ENCODE assay signal across 1 cellular context in the genomic region with DNA sequence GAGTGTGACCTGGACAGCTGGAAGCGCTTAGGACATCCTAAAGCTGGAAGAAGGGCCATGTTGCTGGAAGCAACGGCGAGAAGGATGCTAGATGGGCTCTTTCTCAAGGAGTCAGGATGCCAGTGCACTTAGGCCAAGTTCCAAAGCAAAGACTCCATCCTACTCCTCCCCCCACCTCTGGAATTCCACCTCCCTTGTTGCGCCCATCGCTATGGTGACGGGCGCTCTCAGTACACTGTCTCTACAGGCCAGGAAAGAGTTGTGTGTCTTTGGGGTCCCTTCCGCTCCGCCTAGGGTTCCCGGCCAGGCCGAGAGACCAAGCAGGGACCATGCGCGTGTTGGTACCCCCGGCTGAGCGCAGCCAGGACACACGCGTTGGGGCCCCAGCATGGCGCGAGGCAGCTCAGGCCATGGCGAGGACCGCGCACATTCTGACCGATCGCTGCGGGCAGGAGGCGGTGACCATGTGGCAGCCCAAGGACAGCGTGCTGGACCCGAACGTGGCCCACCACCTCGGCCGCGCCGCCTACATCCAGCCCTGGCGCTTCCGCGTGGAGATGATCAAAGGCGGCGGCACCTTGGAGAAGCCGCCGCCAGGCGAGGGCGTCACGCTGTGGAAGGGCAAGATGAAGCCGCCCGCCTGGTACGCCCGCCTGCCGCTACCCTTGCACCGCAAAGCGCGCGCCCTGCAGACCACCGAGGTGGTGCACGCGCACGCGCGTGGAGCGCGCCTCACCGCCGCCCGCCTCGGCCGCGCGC.
TF ChIP-seq lines count a peak whose summit lies in the region.

No MANE protein-coding gene starts in this region.

TF ChIP-seq in neural cell, 6 proteins besides CTCF, POLR2A, EP300 and RAD21 (continued from another document):
- TF ChIP-seq, protein P1, sequence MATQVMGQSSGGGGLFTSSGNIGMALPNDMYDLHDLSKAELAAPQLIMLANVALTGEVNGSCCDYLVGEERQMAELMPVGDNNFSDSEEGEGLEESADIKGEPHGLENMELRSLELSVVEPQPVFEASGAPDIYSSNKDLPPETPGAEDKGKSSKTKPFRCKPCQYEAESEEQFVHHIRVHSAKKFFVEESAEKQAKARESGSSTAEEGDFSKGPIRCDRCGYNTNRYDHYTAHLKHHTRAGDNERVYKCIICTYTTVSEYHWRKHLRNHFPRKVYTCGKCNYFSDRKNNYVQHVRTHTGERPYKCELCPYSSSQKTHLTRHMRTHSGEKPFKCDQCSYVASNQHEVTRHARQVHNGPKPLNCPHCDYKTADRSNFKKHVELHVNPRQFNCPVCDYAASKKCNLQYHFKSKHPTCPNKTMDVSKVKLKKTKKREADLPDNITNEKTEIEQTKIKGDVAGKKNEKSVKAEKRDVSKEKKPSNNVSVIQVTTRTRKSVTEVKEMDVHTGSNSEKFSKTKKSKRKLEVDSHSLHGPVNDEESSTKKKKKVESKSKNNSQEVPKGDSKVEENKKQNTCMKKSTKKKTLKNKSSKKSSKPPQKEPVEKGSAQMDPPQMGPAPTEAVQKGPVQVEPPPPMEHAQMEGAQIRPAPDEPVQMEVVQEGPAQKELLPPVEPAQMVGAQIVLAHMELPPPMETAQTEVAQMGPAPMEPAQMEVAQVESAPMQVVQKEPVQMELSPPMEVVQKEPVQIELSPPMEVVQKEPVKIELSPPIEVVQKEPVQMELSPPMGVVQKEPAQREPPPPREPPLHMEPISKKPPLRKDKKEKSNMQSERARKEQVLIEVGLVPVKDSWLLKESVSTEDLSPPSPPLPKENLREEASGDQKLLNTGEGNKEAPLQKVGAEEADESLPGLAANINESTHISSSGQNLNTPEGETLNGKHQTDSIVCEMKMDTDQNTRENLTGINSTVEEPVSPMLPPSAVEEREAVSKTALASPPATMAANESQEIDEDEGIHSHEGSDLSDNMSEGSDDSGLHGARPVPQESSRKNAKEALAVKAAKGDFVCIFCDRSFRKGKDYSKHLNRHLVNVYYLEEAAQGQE (IDR thresholded peaks at IDR 0.05; ENCODE audit: borderline replicate concordance): no peak
